ENCODE assay signal across 9 cellular contexts in the genomic region with DNA sequence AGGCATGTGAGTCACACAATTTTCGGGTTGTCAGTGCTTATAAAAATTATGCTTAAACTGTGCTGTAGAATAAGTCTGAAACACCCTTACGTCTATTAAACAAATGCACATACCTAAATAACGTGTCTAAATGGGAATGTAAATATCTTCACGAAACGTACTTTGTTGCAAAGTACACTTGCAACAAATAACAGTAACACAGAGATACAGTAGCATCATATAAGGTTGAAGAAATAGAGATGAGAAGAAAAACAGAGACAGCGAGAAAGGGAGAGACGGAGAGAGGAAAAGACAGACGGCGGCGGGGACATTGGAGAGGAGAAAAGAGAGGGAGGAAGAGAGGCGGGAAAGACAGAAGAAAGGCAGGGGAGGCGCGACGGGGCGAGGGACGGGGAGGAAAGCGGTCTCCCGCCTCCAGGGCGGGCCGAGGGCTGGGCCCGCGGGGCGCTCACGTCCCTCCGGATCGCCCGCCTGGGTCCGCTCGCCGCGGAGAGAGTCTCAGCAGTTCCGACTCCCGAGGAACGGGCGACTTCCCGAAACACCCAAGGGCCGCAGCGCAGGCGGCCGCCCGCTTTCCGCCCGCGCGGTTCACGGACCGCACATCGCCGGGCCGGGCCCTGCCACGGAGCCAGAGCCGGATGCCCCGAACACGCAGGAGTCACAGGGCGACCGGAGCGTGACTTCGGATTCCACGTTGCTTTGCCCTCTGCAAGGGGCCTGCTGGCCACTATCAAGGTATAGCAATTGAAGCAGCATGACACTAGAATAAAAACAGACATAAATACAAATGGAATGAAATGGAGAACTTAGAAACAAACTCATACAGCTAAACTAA.
DNase-seq lines count a peak whose midpoint lies in the region; ATAC-seq and TF ChIP-seq lines count a peak whose summit lies in the region.
"Had no signal": no experiment of that assay in that cellular context is flagged by ENCODE, and none has a peak within 500 bp of the region (broad histone marks: within the 10 kb centered on the region; RNA-seq: fewer than 3 reads in every experiment).

No MANE protein-coding gene starts in this region.

- DNase-seq in AG04449 (ENCODE audit: low read depth, low spot score) (no peak), M059J (ENCODE audit: low read depth) (peak; percentile 7), fibroblast of the aortic adventitia (ENCODE audit: low read depth) (no peak), MG63 (no peak), RPMI8226 (no peak), breast epithelium (ENCODE audit: low spot score in 2 of 2) (no peak)

- H3K27me3 ChIP-seq in muscle layer of duodenum (ENCODE audit: low read depth, low read length) (peaks cover 28% of the 10 kb centered on the region), MG63 (peaks cover 26% of the 10 kb centered on the region), breast epithelium (peaks cover 0 to 58% of the 10 kb centered on the region in 2 donors)

- no peaks in the 10 kb centered on the region for H3K36me3 ChIP-seq in muscle layer of duodenum (ENCODE audit: control insufficient read depth in 1 of 2, insufficient read depth in 2 of 2, low read length in 2 of 2)
- H3K36me3 ChIP-seq in MG63, result no peaks in the 10 kb centered on the region
- no peaks in the 10 kb centered on the region for H3K36me3 ChIP-seq in breast epithelium

- TF ChIP-seq POLR2A in breast epithelium (IDR thresholded peaks at IDR 0.05), result no peak

- POLR2A ChIA-PET in AG04449 (lab: Yijun Ruan, JAX), result no interaction called here

- ATAC-seq in HG02798 (IDR thresholded peaks at IDR 0.05; ENCODE audit: poor library complexity, unreplicated experiment), result no peak

- intact Hi-C loops in breast epithelium (cut with DNase I; ENCODE audit: low total_unique reads), result no loop called here

- CTCF ChIA-PET in AG04449 (lab: Yijun Ruan, JAX), result no interaction called here

- TF ChIP-seq CTCF in AG04449 (IDR thresholded peaks at IDR 0.05; ENCODE audit: insufficient read depth, low read length, missing control alignments) (no peak), fibroblast of the aortic adventitia (IDR thresholded peaks at IDR 0.05; ENCODE audit: insufficient read depth, low read length) (no peak), breast epithelium (IDR thresholded peaks at IDR 0.05) (no peak)

- H3K27ac ChIP-seq in muscle layer of duodenum (ENCODE audit: low read length) (no peak overlapping the region), breast epithelium (no peak overlapping the region)
- H3K27ac ChIP-seq: KMS-11 had no signal

- H3K9me3 ChIP-seq in muscle layer of duodenum (ENCODE audit: control insufficient read depth in 1 of 2, low read length in 2 of 2) (no peaks in the 10 kb centered on the region), MG63 (no peaks in the 10 kb centered on the region), breast epithelium (no peaks in the 10 kb centered on the region)

- H3K4me3 ChIP-seq in AG04449 (ENCODE audit: low read depth, low read length), result peak overlapping the region; percentile 12; the same call in 1 of the 2 replicates
- peak overlapping the region; percentile 17 for H3K4me3 ChIP-seq in fibroblast of the aortic adventitia (ENCODE audit: low read depth, low read length)
- peak overlapping the region; percentile 33 to 35 for H3K4me3 ChIP-seq in muscle layer of duodenum (ENCODE audit: low read depth in 1 of 2, low read length in 2 of 2)
- no peak overlapping the region for H3K4me3 ChIP-seq in MG63
- H3K4me3 ChIP-seq in breast epithelium, result peak overlapping the region in 1 of 3 donors; percentile 46

- H3K4me1 ChIP-seq in muscle layer of duodenum (ENCODE audit: control insufficient read depth in 1 of 2, insufficient read depth in 2 of 2, low read length in 2 of 2) (no peaks in the 10 kb centered on the region), breast epithelium (no peaks in the 10 kb centered on the region)
